Comparison of ENCODE assay signal across 27 cellular contexts in genomic region chr1:111612006-111612405, GRCh38.
"Had no signal": no experiment of that assay in that cellular context is flagged by ENCODE, and none has a peak within 500 bp of the region (broad histone marks: within the 10 kb centered on the region; RNA-seq: fewer than 3 reads in every experiment).

No MANE protein-coding gene starts in this region.

- H3K4me1 ChIP-seq: adrenal gland, body of pancreas, colonic mucosa, prostate gland, uterus had no signal

- H3K4me3 ChIP-seq: adrenal gland, body of pancreas, cardiac muscle cell, colonic mucosa, gastroesophageal sphincter, hepatocyte, ovary, prostate gland, spleen, uterus had no signal

- H3K27me3 Mint-ChIP-seq: activated B cell treated with CpG ODN at 0.5 μM for 24 hours; activated naive CD8-positive, alpha-beta T cell treated with anti-CD3 and anti-CD28 coated beads for 36 hours; naive B cell; T-helper 17 cell had no signal

- H3K27ac Mint-ChIP-seq: activated B cell treated with CpG ODN at 0.5 μM for 24 hours; activated naive CD4-positive, alpha-beta T cell treated with anti-CD3 and anti-CD28 coated beads for 36 hours; activated naive CD8-positive, alpha-beta T cell treated with anti-CD3 and anti-CD28 coated beads for 36 hours; naive B cell; T-helper 17 cell; type B pancreatic cell had no signal

- H3K4me3 Mint-ChIP-seq: activated B cell treated with CpG ODN at 0.5 μM for 24 hours; activated naive CD4-positive, alpha-beta T cell treated with anti-CD3 and anti-CD28 coated beads for 36 hours; activated naive CD8-positive, alpha-beta T cell treated with anti-CD3 and anti-CD28 coated beads for 36 hours; naive B cell; T-helper 17 cell; type B pancreatic cell had no signal

- H3K27me3 ChIP-seq: adrenal gland, body of pancreas, cardiac muscle cell, colonic mucosa, gastroesophageal sphincter, hepatocyte, ovary, spleen, uterus had no signal

- H3K27ac ChIP-seq: adrenal gland, body of pancreas, cardiac muscle cell, colonic mucosa, hepatocyte, ovary, prostate gland, spleen, uterus had no signal

- H3K9me3 Mint-ChIP-seq: activated B cell treated with CpG ODN at 0.5 μM for 24 hours; activated naive CD4-positive, alpha-beta T cell treated with anti-CD3 and anti-CD28 coated beads for 36 hours; activated naive CD8-positive, alpha-beta T cell treated with anti-CD3 and anti-CD28 coated beads for 36 hours; naive B cell; type B pancreatic cell had no signal

- DNase-seq: activated B cell treated with CpG ODN at 0.5 μM for 24 hours; activated CD4-positive, alpha-beta T cell treated with anti-CD3 and anti-CD28 coated beads, Interleukin-2, amount 50 U/mL, for 4 hours; activated effector memory CD4-positive, alpha-beta T cell treated with Interleukin-2 at 50 U/mL for 16 hours; activated naive CD4-positive, alpha-beta T cell treated with anti-CD3 and anti-CD28 coated beads for 36 hours; activated naive CD8-positive, alpha-beta T cell treated with anti-CD3 and anti-CD28 coated beads for 36 hours; adrenal gland; aorta; body of pancreas; cerebellar nuclear complex; colonic mucosa; effector CD8-positive, alpha-beta T cell; islet precursor cell; left cardiac atrium; left ventricle myocardium superior; mammary epithelial cell; naive B cell; ovary; spleen; stimulated activated naive CD4-positive, alpha-beta T cell treated with Interleukin-2 at 50 U/mL for 16 hours; T-helper 17 cell; T1000; uterus had no signal

- ATAC-seq: body of pancreas, gastroesophageal sphincter, left ventricle myocardium superior, T-helper 17 cell had no signal

- H3K36me3 Mint-ChIP-seq: naive B cell, type B pancreatic cell had no signal

- H3K9me3 ChIP-seq: adrenal gland, body of pancreas, colonic mucosa, gastroesophageal sphincter, ovary, prostate gland, spleen, uterus had no signal

- H3K36me3 ChIP-seq: adrenal gland, cardiac muscle cell, colonic mucosa, gastroesophageal sphincter, ovary, prostate gland, spleen, uterus had no signal
